In genomic region chr5:56269216-56269927, GRCh38 we compare ENCODE assay signal across 8 cellular contexts. TPM values are rescaled to one million over a fixed set of nuclear protein-coding genes. Genes with fewer than 3 reads are reported as not detected.
DNase-seq lines count a peak whose midpoint lies in the region; ATAC-seq and TF ChIP-seq lines count a peak whose summit lies in the region.

No MANE protein-coding gene starts in this region.

- peak; percentile 59 for ATAC-seq in GM18498 (IDR thresholded peaks at IDR 0.05; ENCODE audit: unreplicated experiment)

- CTCF ChIA-PET in activated CD4-positive, alpha-beta memory T cell treated with anti-CD3 and anti-CD28 coated beads for 36 hours (lab: Charles Lee), result interaction anchor here (0.5 to 6.1 kb wide), 9 partner anchors 54 to 630 kb away, joined by 3 to 172 read pairs (median 6); no protein-coding TSS in a partner anchor
- CTCF ChIA-PET in activated naive CD4-positive, alpha-beta T cell treated with anti-CD3 and anti-CD28 coated beads for 36 hours (lab: Charles Lee), result interaction anchor here (0.5 to 5.1 kb wide), 9 partner anchors 16 to 568 kb away, joined by 3 to 82 read pairs (median 4); no protein-coding TSS in a partner anchor

- peaks cover 20% of the 10 kb centered on the region for H3K4me1 Mint-ChIP-seq in activated CD4-positive, alpha-beta memory T cell treated with anti-CD3 and anti-CD28 coated beads for 36 hours (ENCODE audit: low read depth)
- peaks cover 17% of the 10 kb centered on the region for H3K4me1 Mint-ChIP-seq in activated naive CD4-positive, alpha-beta T cell treated with anti-CD3 and anti-CD28 coated beads for 36 hours (ENCODE audit: low read depth)

- no peak overlapping the region for H3K4me3 Mint-ChIP-seq in activated CD4-positive, alpha-beta memory T cell treated with anti-CD3 and anti-CD28 coated beads for 36 hours
- H3K4me3 Mint-ChIP-seq in activated naive CD4-positive, alpha-beta T cell treated with anti-CD3 and anti-CD28 coated beads for 36 hours, result no peak overlapping the region

- peak; percentile 16; the same call in 1 of the 2 replicates for TF ChIP-seq CTCF in LNCAP (IDR thresholded peaks at IDR 0.05)
- peak; percentile 57 for TF ChIP-seq CTCF in left ventricle myocardium inferior (IDR thresholded peaks at IDR 0.05; ENCODE audit: borderline replicate concordance)
- peak; percentile 48 to 61 (median 59) for TF ChIP-seq CTCF in testis (IDR thresholded peaks at IDR 0.05)
- TF ChIP-seq CTCF in suprapubic skin (IDR thresholded peaks at IDR 0.05), result peak in 1 of 2 donors; percentile 44

- peaks cover 3% of the 10 kb centered on the region for H3K27me3 ChIP-seq in left ventricle myocardium inferior (ENCODE audit: low read depth)
- no peaks in the 10 kb centered on the region for H3K27me3 ChIP-seq in testis
- H3K27me3 ChIP-seq in suprapubic skin, result no peaks in the 10 kb centered on the region

- H3K27ac Mint-ChIP-seq in activated CD4-positive, alpha-beta memory T cell treated with anti-CD3 and anti-CD28 coated beads for 36 hours, result no peak overlapping the region
- H3K27ac Mint-ChIP-seq in activated naive CD4-positive, alpha-beta T cell treated with anti-CD3 and anti-CD28 coated beads for 36 hours, result no peak overlapping the region

- H3K9me3 ChIP-seq in left ventricle myocardium inferior (replicated peaks), result no peaks in the 10 kb centered on the region
- no peaks in the 10 kb centered on the region for H3K9me3 ChIP-seq in testis
- no peaks in the 10 kb centered on the region for H3K9me3 ChIP-seq in suprapubic skin

- H3K27me3 Mint-ChIP-seq in activated CD4-positive, alpha-beta memory T cell treated with anti-CD3 and anti-CD28 coated beads for 36 hours, result no peaks in the 10 kb centered on the region
- no peaks in the 10 kb centered on the region for H3K27me3 Mint-ChIP-seq in activated naive CD4-positive, alpha-beta T cell treated with anti-CD3 and anti-CD28 coated beads for 36 hours (ENCODE audit: low read depth)

- peak; percentile 64 to 68 for DNase-seq in AML-193 (lab: John Stamatoyannopoulos, UW)
- peak; percentile 36 for DNase-seq in activated CD4-positive, alpha-beta memory T cell treated with anti-CD3 and anti-CD28 coated beads for 36 hours
- DNase-seq in left ventricle myocardium inferior, result no peak
- peak; percentile 38 for DNase-seq in testis
- no peak for DNase-seq in suprapubic skin (ENCODE audit: low spot score in 2 of 2)
- no peak for DNase-seq in activated naive CD4-positive, alpha-beta T cell treated with anti-CD3 and anti-CD28 coated beads for 36 hours

- no peaks in the 10 kb centered on the region for H3K9me3 Mint-ChIP-seq in activated CD4-positive, alpha-beta memory T cell treated with anti-CD3 and anti-CD28 coated beads for 36 hours
- H3K9me3 Mint-ChIP-seq in activated naive CD4-positive, alpha-beta T cell treated with anti-CD3 and anti-CD28 coated beads for 36 hours, result no peaks in the 10 kb centered on the region

- H3K27ac ChIP-seq in left ventricle myocardium inferior (replicated peaks) (no peak overlapping the region), testis (no peak overlapping the region), suprapubic skin (no peak overlapping the region)

- TF ChIP-seq EP300 in suprapubic skin (IDR thresholded peaks at IDR 0.05), result no peak

- H3K4me3 ChIP-seq in left ventricle myocardium inferior, result no peak overlapping the region
- no peak overlapping the region for H3K4me3 ChIP-seq in testis
- no peak overlapping the region for H3K4me3 ChIP-seq in suprapubic skin

- TF ChIP-seq POLR2A in testis (IDR thresholded peaks at IDR 0.05), result no peak
- TF ChIP-seq POLR2A in suprapubic skin (IDR thresholded peaks at IDR 0.05), result no peak

- H3K4me1 ChIP-seq in left ventricle myocardium inferior, result peaks cover 13% of the 10 kb centered on the region
- no peaks in the 10 kb centered on the region for H3K4me1 ChIP-seq in testis
- H3K4me1 ChIP-seq in suprapubic skin, result peaks cover 13% of the 10 kb centered on the region

- intact Hi-C loops in activated CD4-positive, alpha-beta memory T cell treated with anti-CD3 and anti-CD28 coated beads for 36 hours (cut with micrococcal nuclease), result no loop called here
- intact Hi-C loops in left ventricle myocardium inferior (cut with micrococcal nuclease), result no loop called here
- intact Hi-C loops in testis (cut with DNase I; ENCODE audit: low total_unique reads), result no loop called here
- intact Hi-C loops in activated naive CD4-positive, alpha-beta T cell treated with anti-CD3 and anti-CD28 coated beads for 36 hours (cut with micrococcal nuclease), result no loop called here

- no peaks in the 10 kb centered on the region for H3K36me3 Mint-ChIP-seq in activated CD4-positive, alpha-beta memory T cell treated with anti-CD3 and anti-CD28 coated beads for 36 hours
- H3K36me3 Mint-ChIP-seq in activated naive CD4-positive, alpha-beta T cell treated with anti-CD3 and anti-CD28 coated beads for 36 hours (ENCODE audit: low read depth), result no peaks in the 10 kb centered on the region

- H3K36me3 ChIP-seq in left ventricle myocardium inferior (no peaks in the 10 kb centered on the region), testis (ENCODE audit: low read depth, missing control alignments) (no peaks in the 10 kb centered on the region), suprapubic skin (no peaks in the 10 kb centered on the region)

- POLR2A ChIA-PET in activated CD4-positive, alpha-beta memory T cell treated with anti-CD3 and anti-CD28 coated beads for 36 hours (lab: Charles Lee), result no interaction called here

- WGBS in testis, 2 donors, result 37 to 51% methylated on average over 6 of the region's 6 CpGs
- 54% methylated on average over 6 of the region's 6 CpGs for WGBS in suprapubic skin

RNA-seq across cellular contexts. Expression of gene ANKRD55, which starts 36.2 kb away (rescaled TPM):
- 1 to 10 TPM; 2.2 to 2.6 TPM for total RNA-seq in activated CD4-positive, alpha-beta memory T cell treated with anti-CD3 and anti-CD28 coated beads for 36 hours
- 0.27 TPM for total RNA-seq in left ventricle myocardium inferior
- 1 to 10 TPM; 6.1 to 6.2 TPM for total RNA-seq in testis
- polyA plus RNA-seq in testis (ENCODE audit: insufficient read depth, low read depth, low replicate concordance), result 28.1 TPM
- total RNA-seq in suprapubic skin, result under 1 TPM in 1 of 4 donors, not detected in 3; 0.23 TPM
- total RNA-seq in activated naive CD4-positive, alpha-beta T cell treated with anti-CD3 and anti-CD28 coated beads for 36 hours, result 10 to 100 TPM; 14.1 to 14.6 TPM

Comparison
In these comparisons a context has a peak if more than half of its experiments do, and no peak if none do; other contexts are left out.
1. DNase-seq: peak in AML-193 (2 of 2), activated CD4-positive, alpha-beta memory T cell treated with anti-CD3 and anti-CD28 coated beads for 36 hours (single experiment) and testis (single experiment); none in left ventricle myocardium inferior (single experiment), suprapubic skin (0 of 2) and activated naive CD4-positive, alpha-beta T cell treated with anti-CD3 and anti-CD28 coated beads for 36 hours (single experiment).